1 cellular context compared by ENCODE assay signal in the genomic region with DNA sequence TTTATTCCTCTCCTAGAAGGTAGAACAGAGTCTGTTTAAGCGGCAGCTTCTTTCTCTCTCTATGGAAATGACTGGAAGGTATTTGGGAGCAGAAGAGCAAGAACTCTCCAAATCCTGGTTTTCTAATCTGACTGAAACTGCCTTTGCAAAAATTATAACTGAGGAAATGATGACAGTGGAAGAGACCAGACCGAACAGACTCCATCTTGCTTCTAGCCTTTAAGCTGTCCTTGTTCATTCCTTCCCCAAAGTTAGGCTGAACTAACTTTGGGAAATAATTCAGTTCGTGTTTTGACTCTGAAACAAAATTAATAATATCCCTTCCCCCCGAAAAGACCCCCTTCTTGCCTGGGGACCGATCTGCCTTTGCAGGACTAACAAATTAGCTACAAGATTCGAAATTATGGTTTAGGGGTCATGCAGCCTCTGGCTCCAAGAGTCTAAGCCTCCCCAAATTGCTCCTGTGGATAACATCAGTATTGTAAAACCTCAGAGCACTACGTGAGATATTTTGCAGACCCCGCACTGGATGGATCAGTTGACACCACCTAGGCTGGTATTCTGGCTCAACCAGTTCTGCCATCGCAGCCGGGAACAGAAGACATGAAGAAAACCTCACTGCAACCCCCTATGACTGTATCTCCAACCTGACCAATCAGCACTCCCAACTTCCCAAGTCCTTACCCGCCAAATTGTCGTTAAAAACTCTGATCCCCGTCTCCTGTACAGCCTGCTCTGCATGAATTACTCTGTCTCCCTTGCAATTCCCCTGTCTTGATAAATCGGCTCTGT.
TF ChIP-seq lines count a peak whose summit lies in the region.

No MANE protein-coding gene starts in this region.

TF ChIP-seq in IMR-90, 13 proteins besides CTCF, POLR2A, EP300 and RAD21:
- TF ChIP-seq CHD1 (IDR thresholded peaks at IDR 0.05; ENCODE audit: low read depth, low read length) = no peak
- TF ChIP-seq NFE2L2 (IDR thresholded peaks at IDR 0.05; ENCODE audit: low read depth, low read length) = no peak
- TF ChIP-seq RCOR1 (IDR thresholded peaks at IDR 0.05; ENCODE audit: insufficient replicate concordance, low read length) = no peak
- TF ChIP-seq, protein P1, sequence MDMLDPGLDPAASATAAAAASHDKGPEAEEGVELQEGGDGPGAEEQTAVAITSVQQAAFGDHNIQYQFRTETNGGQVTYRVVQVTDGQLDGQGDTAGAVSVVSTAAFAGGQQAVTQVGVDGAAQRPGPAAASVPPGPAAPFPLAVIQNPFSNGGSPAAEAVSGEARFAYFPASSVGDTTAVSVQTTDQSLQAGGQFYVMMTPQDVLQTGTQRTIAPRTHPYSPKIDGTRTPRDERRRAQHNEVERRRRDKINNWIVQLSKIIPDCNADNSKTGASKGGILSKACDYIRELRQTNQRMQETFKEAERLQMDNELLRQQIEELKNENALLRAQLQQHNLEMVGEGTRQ (IDR thresholded peaks at IDR 0.05; ENCODE audit: low read depth, low read length) = no peak
- TF ChIP-seq MAZ (IDR thresholded peaks at IDR 0.05; ENCODE audit: borderline replicate concordance, low read depth, low read length) = no peak
- TF ChIP-seq, protein P2, sequence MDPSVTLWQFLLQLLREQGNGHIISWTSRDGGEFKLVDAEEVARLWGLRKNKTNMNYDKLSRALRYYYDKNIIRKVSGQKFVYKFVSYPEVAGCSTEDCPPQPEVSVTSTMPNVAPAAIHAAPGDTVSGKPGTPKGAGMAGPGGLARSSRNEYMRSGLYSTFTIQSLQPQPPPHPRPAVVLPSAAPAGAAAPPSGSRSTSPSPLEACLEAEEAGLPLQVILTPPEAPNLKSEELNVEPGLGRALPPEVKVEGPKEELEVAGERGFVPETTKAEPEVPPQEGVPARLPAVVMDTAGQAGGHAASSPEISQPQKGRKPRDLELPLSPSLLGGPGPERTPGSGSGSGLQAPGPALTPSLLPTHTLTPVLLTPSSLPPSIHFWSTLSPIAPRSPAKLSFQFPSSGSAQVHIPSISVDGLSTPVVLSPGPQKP (IDR thresholded peaks at IDR 0.05; ENCODE audit: borderline replicate concordance, low read depth, low read length) = no peak
